ENCODE assay signal across 14 cellular contexts in the genomic region with DNA sequence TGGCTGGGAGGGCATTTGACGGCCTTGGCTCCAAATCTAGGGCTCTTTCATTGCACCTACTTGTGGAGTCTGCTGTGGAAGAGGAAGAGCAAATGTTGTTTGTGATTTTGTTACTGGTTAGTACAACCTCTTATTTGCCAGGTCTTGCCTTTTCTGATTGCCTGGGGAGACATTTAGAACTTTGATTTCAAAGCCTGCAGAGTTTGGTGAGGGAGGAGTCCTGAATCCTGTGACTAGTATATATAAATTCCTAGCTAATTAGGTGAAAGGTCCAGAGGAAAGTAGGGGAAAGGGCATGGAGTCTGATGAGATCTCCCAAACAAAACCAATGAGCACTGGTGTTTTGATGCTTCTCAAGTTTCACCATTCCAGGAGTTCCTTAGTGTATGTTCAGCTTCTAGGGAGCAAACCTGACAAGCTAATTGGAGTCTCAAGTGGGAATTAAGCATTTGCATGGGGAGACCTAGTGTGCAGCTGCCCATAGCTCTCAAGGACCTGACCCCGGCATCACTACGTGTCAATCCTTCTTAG. TPM values are rescaled to one million over a fixed set of nuclear protein-coding genes. Genes with fewer than 3 reads are reported as not detected.
DNase-seq lines count a peak whose midpoint lies in the region; ATAC-seq and TF ChIP-seq lines count a peak whose summit lies in the region.
"Had no signal": no experiment of that assay in that cellular context is flagged by ENCODE, and none has a peak within 500 bp of the region (broad histone marks: within the 10 kb centered on the region; RNA-seq: fewer than 3 reads in every experiment).

No MANE protein-coding gene starts in this region.

- H3K9me3 Mint-ChIP-seq in MCF 10A (ENCODE audit: unreplicated experiment) (no peaks in the 10 kb centered on the region), WTC11 (no peaks in the 10 kb centered on the region)
- H3K9me3 Mint-ChIP-seq: activated T-cell treated with anti-CD3 and anti-CD28 coated beads, Interleukin-2, amount 50 U/mL, for 72 hours had no signal

- no peak overlapping the region for H3K4me3 ChIP-seq in mammary epithelial cell (replicated peaks in 1 of 3; ENCODE audit: insufficient read depth in 1 of 3, low read depth in 2 of 3, low read length in 3 of 3)
- H3K4me3 ChIP-seq in transverse colon: no peak overlapping the region
- no peak overlapping the region for H3K4me3 ChIP-seq in tibial nerve

- BruUV-seq in MCF 10A (replicated peaks; lab: Mats Ljungman, UMichigan): no TSS peak
- BruUV-seq in mammary epithelial cell (replicated peaks; lab: Mats Ljungman, UMichigan): no TSS peak

- TF ChIP-seq CTCF in MCF 10A (IDR thresholded peaks at IDR 0.05; ENCODE audit: unreplicated experiment) (no peak), mammary epithelial cell (conservative IDR thresholded peaks at IDR 0.05 in 1 of 2, IDR thresholded peaks at IDR 0.05 in 1 of 2; ENCODE audit: extremely low read depth in 1 of 2, insufficient read depth in 1 of 2, low read depth in 1 of 2, low read length in 2 of 2) (no peak), WTC11 (IDR thresholded peaks at IDR 0.05) (no peak), transverse colon (IDR thresholded peaks at IDR 0.05) (no peak), tibial nerve (IDR thresholded peaks at IDR 0.05) (no peak)

- 98% methylated on average over 3 of the region's 3 CpGs for WGBS in mammary epithelial cell (ENCODE audit: low coverage, missing lambda C conversion rate)
- 52 to 100% methylated on average over 1 to 3 of the region's 3 CpGs for WGBS in transverse colon (ENCODE audit: low coverage in 1 of 2), 2 donors
- WGBS in tibial nerve, 2 donors: 76% methylated on average over 3 of the region's 3 CpGs

- intact Hi-C loops in MCF 10A (cut with micrococcal nuclease) (no loop called here), mammary epithelial cell (cut with micrococcal nuclease) (no loop called here), transverse colon (cut with DNase I; ENCODE audit: low total_unique reads) (no loop called here)

- H3K27me3 Mint-ChIP-seq in MCF 10A (ENCODE audit: insufficient read depth, unreplicated experiment): no peaks in the 10 kb centered on the region
- no peaks in the 10 kb centered on the region for H3K27me3 Mint-ChIP-seq in WTC11 (ENCODE audit: low read depth)

- H3K4me1 Mint-ChIP-seq in MCF 10A (ENCODE audit: insufficient read depth, unreplicated experiment): no peaks in the 10 kb centered on the region
- H3K4me1 Mint-ChIP-seq in WTC11: peaks cover 12% of the 10 kb centered on the region

- H3K27ac ChIP-seq in mammary epithelial cell (ENCODE audit: insufficient read depth, low read depth, low read length) (no peak overlapping the region), transverse colon (peak overlapping the region; percentile 62 to 74 (median 70)), tibial nerve (no peak overlapping the region)

- H3K27me3 ChIP-seq in mammary epithelial cell (ENCODE audit: insufficient read depth, low read length): no peaks in the 10 kb centered on the region
- H3K27me3 ChIP-seq in transverse colon: no peaks in the 10 kb centered on the region
- H3K27me3 ChIP-seq in tibial nerve: no peaks in the 10 kb centered on the region

- H3K36me3 Mint-ChIP-seq in MCF 10A (ENCODE audit: insufficient read depth, unreplicated experiment) (no peaks in the 10 kb centered on the region), WTC11 (no peaks in the 10 kb centered on the region)

- in situ Hi-C loops in mammary epithelial cell (cut with MboI; ENCODE audit: low sequenced_read_pairs in 2 of 2) (no loop called here), transverse colon (cut with MboI; ENCODE audit: low pct_ligation_motif_present in 1 of 4, low pct_unique_long_range_greater_than_20kb in 1 of 4, low sequenced_read_pairs in 3 of 4) (no loop called here)

- no peak overlapping the region for H2AFZ ChIP-seq in mammary epithelial cell (ENCODE audit: low read depth, low read length)

- dilution Hi-C loops in mammary epithelial cell (cut with HindIII; ENCODE audit: low sequenced_read_pairs): no loop called here

- TF ChIP-seq POLR2A in transverse colon (IDR thresholded peaks at IDR 0.05) (no peak), tibial nerve (IDR thresholded peaks at IDR 0.05) (no peak)

- H3K36me3 ChIP-seq in mammary epithelial cell (ENCODE audit: insufficient read depth, low read length) (no peaks in the 10 kb centered on the region), transverse colon (no peaks in the 10 kb centered on the region), tibial nerve (no peaks in the 10 kb centered on the region)

- POLR2A ChIA-PET in MCF 10A (lab: Yijun Ruan, JAX): no interaction called here
- POLR2A ChIA-PET in WTC11 (lab: Charles Lee): no interaction called here

- H3K4me2 ChIP-seq in mammary epithelial cell (ENCODE audit: insufficient read depth, low read depth, low read length): no peak overlapping the region

- peak; percentile 59; the same call in 1 of the 2 replicates for ATAC-seq in WTC11
- ATAC-seq in HG02938 (IDR thresholded peaks at IDR 0.05; ENCODE audit: unreplicated experiment): no peak
- ATAC-seq: activated T-cell treated with anti-CD3 and anti-CD28 coated beads, Interleukin-2, amount 50 U/mL, for 72 hours had no signal

- CTCF ChIA-PET in MCF 10A (lab: Yijun Ruan, JAX) (interaction anchor here (0.6 to 2.1 kb wide), 3 partner anchors 30 to 194 kb away, joined by 3 to 6 read pairs (median 3); no protein-coding TSS in a partner anchor), mammary epithelial cell (lab: Charles Lee; ENCODE audit: low non-redundant PET) (no interaction called here), WTC11 (lab: Charles Lee) (interaction anchor here (0.7 to 1.9 kb wide), 2 partner anchors 27 to 30 kb away, joined by 3 to 7 read pairs; no protein-coding TSS in a partner anchor)

- no peaks in the 10 kb centered on the region for H3K9me3 ChIP-seq in mammary epithelial cell (replicated peaks; ENCODE audit: insufficient read depth, low read length)
- no peaks in the 10 kb centered on the region for H3K9me3 ChIP-seq in transverse colon
- no peaks in the 10 kb centered on the region for H3K9me3 ChIP-seq in tibial nerve

- TF ChIP-seq EP300 in transverse colon (IDR thresholded peaks at IDR 0.05; ENCODE audit: low read depth) (no peak), tibial nerve (IDR thresholded peaks at IDR 0.05) (no peak)

- H3K79me2 ChIP-seq in mammary epithelial cell (ENCODE audit: insufficient read depth, low read length): no peaks in the 10 kb centered on the region

- H3K27ac Mint-ChIP-seq in MCF 10A (ENCODE audit: low read depth, unreplicated experiment) (no peak overlapping the region), WTC11 (peak overlapping the region; percentile 51)
- H3K27ac Mint-ChIP-seq: activated T-cell treated with anti-CD3 and anti-CD28 coated beads, Interleukin-2, amount 50 U/mL, for 72 hours had no signal

- DNase-seq in MCF 10A (ENCODE audit: unreplicated experiment): peak; percentile 17
- DNase-seq in mammary epithelial cell: no peak
- DNase-seq in WTC11 (ENCODE audit: low spot score): no peak
- DNase-seq in iris pigment epithelial cell (ENCODE audit: low read depth): peak; percentile 34
- no peak for DNase-seq in transverse colon
- no peak for DNase-seq in NCI-H1694 treated with DMSO at 0.1 percent for 48 hours (lab: John Stamatoyannopoulos, UW)
- DNase-seq in tibial nerve (ENCODE audit: low spot score in 2 of 2): no peak
- DNase-seq: activated T-cell treated with anti-CD3 and anti-CD28 coated beads, Interleukin-2, amount 50 U/mL, for 72 hours; cortex of kidney; NCI-H187 treated with DMSO at 0.1 percent for 48 hours had no signal

- H3K4me3 Mint-ChIP-seq in MCF 10A (ENCODE audit: unreplicated experiment) (no peak overlapping the region), WTC11 (no peak overlapping the region)
- H3K4me3 Mint-ChIP-seq: activated T-cell treated with anti-CD3 and anti-CD28 coated beads, Interleukin-2, amount 50 U/mL, for 72 hours had no signal

- no peaks in the 10 kb centered on the region for H4K20me1 ChIP-seq in mammary epithelial cell (ENCODE audit: insufficient read depth, low read length)

- no peaks in the 10 kb centered on the region for H3K4me1 ChIP-seq in mammary epithelial cell (ENCODE audit: insufficient read depth, low read length)
- H3K4me1 ChIP-seq in transverse colon: peaks cover 8 to 51% (median 34%) of the 10 kb centered on the region in 4 donors
- no peaks in the 10 kb centered on the region for H3K4me1 ChIP-seq in tibial nerve

- H3K9ac ChIP-seq in mammary epithelial cell (ENCODE audit: insufficient read depth, low read length): no peak overlapping the region

TF ChIP-seq in WTC11, 78 proteins besides CTCF, POLR2A, EP300 and RAD21 (continues in another document):
- TF ChIP-seq JAZF1 (CRISPR knock-in tag; IDR thresholded peaks at IDR 0.05) (no peak), ZNF263 (CRISPR knock-in tag; IDR thresholded peaks at IDR 0.05; ENCODE audit: low read depth) (no peak)
- TF ChIP-seq, protein P1, sequence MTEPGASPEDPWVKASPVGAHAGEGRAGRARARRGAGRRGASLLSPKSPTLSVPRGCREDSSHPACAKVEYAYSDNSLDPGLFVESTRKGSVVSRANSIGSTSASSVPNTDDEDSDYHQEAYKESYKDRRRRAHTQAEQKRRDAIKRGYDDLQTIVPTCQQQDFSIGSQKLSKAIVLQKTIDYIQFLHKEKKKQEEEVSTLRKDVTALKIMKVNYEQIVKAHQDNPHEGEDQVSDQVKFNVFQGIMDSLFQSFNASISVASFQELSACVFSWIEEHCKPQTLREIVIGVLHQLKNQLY (CRISPR knock-in tag; IDR thresholded peaks at IDR 0.05): no peak

RNA-seq across cellular contexts. Expression of gene HMGCS2, which starts 5.1 kb away (rescaled TPM):
- not detected in 2 replicates for total RNA-seq in MCF 10A (2022)
- total RNA-seq in mammary epithelial cell: not detected
- polyA plus RNA-seq in mammary epithelial cell: not detected
- polyA minus RNA-seq in mammary epithelial cell: not detected
- total RNA-seq in WTC11 (2021): 0.24 to 0.69 TPM (median 0.41 TPM) in 3 replicates
- 1,000 to 10,000 TPM in 1 of 4 donors, 100 to 1,000 TPM in 2, 10 to 100 TPM in 1; 24.7 to 1,050 (median 278) TPM for total RNA-seq in transverse colon
- not detected for total RNA-seq in tibial nerve
- total RNA-seq: activated T-cell treated with anti-CD3 and anti-CD28 coated beads, Interleukin-2, amount 50 U/mL, for 72 hours; T-helper 1 cell treated with Interleukin-12 subunit alpha and Interleukin-12 subunit beta and Interleukin-4 antibody, amounts not matched to agents 30 ng/mL and 1 ng/mL, for 36 hours had no signal
- polyA plus RNA-seq: AG04450 had no signal

RNA-seq across cellular contexts. Expression of gene REG4, which starts 37.5 kb away (rescaled TPM):
- total RNA-seq in MCF 10A (2022) (not detected in 2 replicates), mammary epithelial cell (not detected), WTC11 (2021) (0.11 to 0.31 TPM in 2 of 3 replicates, not detected in the other), transverse colon (10 to 100 TPM in 1 of 4 donors, 1 to 10 TPM in 1, under 1 TPM in 1, not detected in 1; 0.48 to 11.9 (median 3.2) TPM), tibial nerve (not detected)
- polyA plus RNA-seq in mammary epithelial cell: 0.08 TPM
- not detected for polyA minus RNA-seq in mammary epithelial cell
- total RNA-seq: skeletal muscle tissue had no signal
- polyA plus RNA-seq: AG04450 had no signal

Comparison
In these comparisons a context has a peak if more than half of its experiments do, and no peak if none do; other contexts are left out.
1. DNase-seq: peak in MCF 10A (single experiment) and iris pigment epithelial cell (single experiment); none in mammary epithelial cell (single experiment), WTC11 (single experiment), transverse colon (single experiment), NCI-H1694 treated with DMSO at 0.1 percent for 48 hours (single experiment) and tibial nerve (0 of 2).
2. H3K27ac ChIP-seq: peak in transverse colon (4 of 4); none in mammary epithelial cell (single experiment) and tibial nerve (0 of 4).
3. RNA of gene HMGCS2, which starts 5.1 kb away (total RNA-seq): 24.7 to 1,050 TPM in transverse colon; 0.24 to 0.69 TPM in WTC11, not detected in MCF 10A, not detected in mammary epithelial cell and not detected in tibial nerve; every median in the first group is over 10 times any median in the second.